ENCODE assay signal across 12 cellular contexts in genomic region chr19:42130254-42130573, GRCh38. TPM values are rescaled to one million over a fixed set of nuclear protein-coding genes. Genes with fewer than 3 reads are reported as not detected.
DNase-seq lines count a peak whose midpoint lies in the region; ATAC-seq and TF ChIP-seq lines count a peak whose summit lies in the region.
"Had no signal": no experiment of that assay in that cellular context is flagged by ENCODE, and none has a peak within 500 bp of the region (broad histone marks: within the 10 kb centered on the region; RNA-seq: fewer than 3 reads in every experiment).

No MANE protein-coding gene starts in this region.

- no peak for TF ChIP-seq CTCF in OCI-LY1 (IDR thresholded peaks at IDR 0.05; ENCODE audit: low read length)
- TF ChIP-seq CTCF in right lobe of liver (IDR thresholded peaks at IDR 0.05) = no peak

- H3F3A ChIP-seq in OCI-LY1 (ENCODE audit: insufficient read depth, low read length) = no peaks in the 10 kb centered on the region; the same call in 1 of the 2 replicates

- no peaks in the 10 kb centered on the region for H3K36me3 ChIP-seq in OCI-LY1 (ENCODE audit: insufficient read depth, low read length)
- H3K36me3 ChIP-seq in rectal smooth muscle tissue (ENCODE audit: control insufficient read depth, insufficient read depth, low read length) = no peaks in the 10 kb centered on the region
- no peaks in the 10 kb centered on the region for H3K36me3 ChIP-seq in right lobe of liver
- H3K36me3 ChIP-seq: brain microvascular endothelial cell, right atrium auricular region, upper lobe of right lung had no signal

- H3K4me3 Mint-ChIP-seq in activated CD4-positive, alpha-beta T cell treated with anti-CD3 and anti-CD28 coated beads, Interleukin-2, amount 10 ng/mL, durations not matched to agents 24 days and 14 days = peak overlapping the region; percentile 88

- no peak for DNase-seq in activated CD4-positive, alpha-beta T cell treated with anti-CD3 and anti-CD28 coated beads, Interleukin-2, amount 10 ng/mL, durations not matched to agents 24 days and 14 days
- no peak for DNase-seq in activated CD4-positive, alpha-beta T cell treated with anti-CD3 and anti-CD28 coated beads for 1 hour
- DNase-seq in right lobe of liver = no peak
- DNase-seq: brain microvascular endothelial cell, Kasumi-1, upper lobe of right lung had no signal

- H3K9me3 Mint-ChIP-seq in activated CD4-positive, alpha-beta T cell treated with anti-CD3 and anti-CD28 coated beads, Interleukin-2, amount 10 ng/mL, durations not matched to agents 24 days and 14 days = no peaks in the 10 kb centered on the region

- H3K4me3 ChIP-seq in OCI-LY1 (ENCODE audit: low read depth, low read length, poor library complexity, severe bottlenecking) (peak overlapping the region; percentile 77), rectal smooth muscle tissue (ENCODE audit: low read length) (peak overlapping the region; percentile 29), right lobe of liver (no peak overlapping the region)
- H3K4me3 ChIP-seq: right atrium auricular region, upper lobe of right lung had no signal

- 0 out of 2 replicates have a peak, but pooled peaks cover 6% of the 10 kb centered on the region for H3K79me2 ChIP-seq in OCI-LY1 (ENCODE audit: insufficient read depth, low read length)

- intact Hi-C loops in activated CD4-positive, alpha-beta T cell treated with anti-CD3 and anti-CD28 coated beads, Interleukin-2, amount 10 ng/mL, durations not matched to agents 24 days and 14 days (cut with micrococcal nuclease) = loop anchor here (5.0 to 10.0 kb wide), 2 partner anchors 172 to 295 kb away; partner anchors contain the start of genes LIPE, PAFAH1B3 and PRR19
- intact Hi-C loops in right lobe of liver (cut with DNase I) = loop anchor here (5.0 to 10.0 kb wide), 2 partner anchors 52 to 195 kb away; partner anchors contain the start of gene MEGF8 (in 1 of the 2)

- H3K9me2 ChIP-seq in OCI-LY1 (ENCODE audit: low read depth, low read length) = no peaks in the 10 kb centered on the region

- H2AFZ ChIP-seq in OCI-LY1 (ENCODE audit: low read length) = no peak overlapping the region

- H3K9ac ChIP-seq in OCI-LY1 (ENCODE audit: low read length) = peak overlapping the region; percentile 81
- H3K9ac ChIP-seq in rectal smooth muscle tissue (ENCODE audit: low read length) = peak overlapping the region; percentile 1

- no peaks in the 10 kb centered on the region for H4K20me1 ChIP-seq in OCI-LY1 (ENCODE audit: insufficient read depth, low read length)

- no peaks in the 10 kb centered on the region for H3K27me3 Mint-ChIP-seq in activated CD4-positive, alpha-beta T cell treated with anti-CD3 and anti-CD28 coated beads, Interleukin-2, amount 10 ng/mL, durations not matched to agents 24 days and 14 days

- H3K36me3 Mint-ChIP-seq in activated CD4-positive, alpha-beta T cell treated with anti-CD3 and anti-CD28 coated beads, Interleukin-2, amount 10 ng/mL, durations not matched to agents 24 days and 14 days (ENCODE audit: low read depth) = peaks cover 25% of the 10 kb centered on the region

- H3K27me3 ChIP-seq in OCI-LY1 (ENCODE audit: insufficient read depth, low read length) (no peaks in the 10 kb centered on the region), rectal smooth muscle tissue (ENCODE audit: control insufficient read depth, insufficient read depth, low read length) (peaks cover 16% of the 10 kb centered on the region), right lobe of liver (no peaks in the 10 kb centered on the region)
- H3K27me3 ChIP-seq: brain microvascular endothelial cell had no signal

- H3K27ac ChIP-seq in OCI-LY1 (ENCODE audit: low read depth, low read length, poor library complexity, severe bottlenecking) = peak overlapping the region; percentile 96
- H3K27ac ChIP-seq in cingulate gyrus (ENCODE audit: low read depth, low read length) = peak overlapping the region; percentile 11
- H3K27ac ChIP-seq in rectal smooth muscle tissue (ENCODE audit: low read depth, low read length) = no peak overlapping the region
- H3K27ac ChIP-seq in right lobe of liver = no peak overlapping the region
- H3K27ac ChIP-seq: brain microvascular endothelial cell, right atrium auricular region, upper lobe of right lung had no signal

- peak overlapping the region; percentile 39 for H3K27ac Mint-ChIP-seq in activated CD4-positive, alpha-beta T cell treated with anti-CD3 and anti-CD28 coated beads, Interleukin-2, amount 10 ng/mL, durations not matched to agents 24 days and 14 days

- TF ChIP-seq POLR2A in right lobe of liver (IDR thresholded peaks at IDR 0.05) = no peak

- peaks cover 63% of the 10 kb centered on the region for H3K4me1 ChIP-seq in OCI-LY1 (ENCODE audit: insufficient read depth, low read length, severe bottlenecking)
- H3K4me1 ChIP-seq in rectal smooth muscle tissue (ENCODE audit: control insufficient read depth, insufficient read depth, low read length) = no peaks in the 10 kb centered on the region
- peaks cover 0 to 11% (median 0%) of the 10 kb centered on the region in 4 donors for H3K4me1 ChIP-seq in right lobe of liver

- H3K4me1 Mint-ChIP-seq in activated CD4-positive, alpha-beta T cell treated with anti-CD3 and anti-CD28 coated beads, Interleukin-2, amount 10 ng/mL, durations not matched to agents 24 days and 14 days = peaks cover 66% of the 10 kb centered on the region

- ATAC-seq in right lobe of liver (no peak), HG02678 (IDR thresholded peaks at IDR 0.05; ENCODE audit: unreplicated experiment) (no peak), HG02884 (IDR thresholded peaks at IDR 0.05; ENCODE audit: unreplicated experiment) (no peak)

- H3K9me3 ChIP-seq in OCI-LY1 (ENCODE audit: low read length) (no peaks in the 10 kb centered on the region), right lobe of liver (no peaks in the 10 kb centered on the region)
- H3K9me3 ChIP-seq: right atrium auricular region, upper lobe of right lung had no signal

- peak overlapping the region; percentile 95 for H3K4me2 ChIP-seq in OCI-LY1 (ENCODE audit: low read length)

RNA-seq across cellular contexts. Expression of gene POU2F2, which starts 2.0 kb away (rescaled TPM):
- 71.5 and 72.0 TPM in 2 replicates for total RNA-seq in activated CD4-positive, alpha-beta T cell treated with anti-CD3 and anti-CD28 coated beads, Interleukin-2, amount 10 ng/mL, durations not matched to agents 24 days and 14 days
- total RNA-seq in right lobe of liver = 1 to 10 TPM in 3 of 6 experiments, under 1 TPM in 3; 0.18 to 3.0 (median 1.00) TPM

RNA-seq across cellular contexts. Expression of gene ZNF574, which starts 54.2 kb away (rescaled TPM):
- 16.7 and 18.5 TPM in 2 replicates for total RNA-seq in activated CD4-positive, alpha-beta T cell treated with anti-CD3 and anti-CD28 coated beads, Interleukin-2, amount 10 ng/mL, durations not matched to agents 24 days and 14 days
- 1 to 10 TPM; 4.3 to 5.8 (median 4.7) TPM for total RNA-seq in right lobe of liver

Comparison
In these comparisons a context has a peak if more than half of its experiments do, and no peak if none do; other contexts are left out.
1. H3K27ac ChIP-seq: peak in OCI-LY1 (single experiment) and cingulate gyrus (single experiment); none in rectal smooth muscle tissue (single experiment) and right lobe of liver (0 of 3).
2. H3K4me3 ChIP-seq: peak in OCI-LY1 (single experiment) and rectal smooth muscle tissue (single experiment); none in right lobe of liver (0 of 3).
3. RNA of gene POU2F2, which starts 2.0 kb away (total RNA-seq): 71.5 to 72.0 TPM in activated CD4-positive, alpha-beta T cell treated with anti-CD3 and anti-CD28 coated beads, Interleukin-2, amount 10 ng/mL, durations not matched to agents 24 days and 14 days; 0.18 to 3.0 TPM in right lobe of liver; every median in the first group is over 10 times any median in the second.